In genomic region chr4:121018543-121018942, GRCh38 we compare ENCODE assay signal across 4 cellular contexts.
TF ChIP-seq lines count a peak whose summit lies in the region.

No MANE protein-coding gene starts in this region.

TF ChIP-seq in HepG2, 621 proteins besides CTCF, POLR2A, EP300 and RAD21:
- TF ChIP-seq MAFK (conservative IDR thresholded peaks at IDR 0.05 in 1 of 2, IDR thresholded peaks at IDR 0.05 in 1 of 2; ENCODE audit: low read length in 2 of 2) (peak; percentile 64 to 84; a peak in 3 of 4 replicates), PLRG1 (conservative IDR thresholded peaks at IDR 0.05) (no peak), MAFF (IDR thresholded peaks at IDR 0.05; ENCODE audit: low read depth, low read length) (peak; percentile 80)

TF ChIP-seq in A549, 52 proteins besides CTCF, POLR2A, EP300 and RAD21:
- TF ChIP-seq MAFK (IDR thresholded peaks at IDR 0.05; ENCODE audit: partially characterized antibody), result peak; percentile 65
- no peak for TF ChIP-seq ZNF302 (CRISPR knock-in tag; IDR thresholded peaks at IDR 0.05)

TF ChIP-seq in IMR-90, 13 proteins besides CTCF, POLR2A, EP300 and RAD21:
- TF ChIP-seq USF2 (IDR thresholded peaks at IDR 0.05; ENCODE audit: low read depth, low read length) (no peak), MAFK (IDR thresholded peaks at IDR 0.05; ENCODE audit: low read depth, low read length) (peak; percentile 69)

TF ChIP-seq in K562, 482 proteins besides CTCF, POLR2A, EP300 and RAD21:
- 0 out of 2 replicates have a peak, but pooled peaks have one; percentile 7 for TF ChIP-seq MAFF (IDR thresholded peaks at IDR 0.05; ENCODE audit: low read length)
- no peak for TF ChIP-seq KAT2B (IDR thresholded peaks at IDR 0.05; ENCODE audit: low read depth, low read length)
